In genomic region chr5:116486588-116486987, GRCh38 we compare ENCODE assay signal across 27 cellular contexts.
DNase-seq lines count a peak whose midpoint lies in the region; ATAC-seq and TF ChIP-seq lines count a peak whose summit lies in the region.
"Had no signal": no experiment of that assay in that cellular context is flagged by ENCODE, and none has a peak within 500 bp of the region (broad histone marks: within the 10 kb centered on the region; RNA-seq: fewer than 3 reads in every experiment).

No MANE protein-coding gene starts in this region.

- H3K4me1 ChIP-seq in mucosa of descending colon (ENCODE audit: low read depth) = no peaks in the 10 kb centered on the region
- no peaks in the 10 kb centered on the region for H3K4me1 ChIP-seq in colonic mucosa
- H3K4me1 ChIP-seq: upper lobe of left lung had no signal

- no peaks in the 10 kb centered on the region for H3K27me3 ChIP-seq in colonic mucosa
- H3K27me3 ChIP-seq: heart right ventricle, upper lobe of left lung had no signal

- H3K36me3 ChIP-seq in mucosa of descending colon (ENCODE audit: low read depth) = no peaks in the 10 kb centered on the region
- no peaks in the 10 kb centered on the region for H3K36me3 ChIP-seq in colonic mucosa

- H3K9me3 ChIP-seq in mucosa of descending colon (no peaks in the 10 kb centered on the region), colonic mucosa (no peaks in the 10 kb centered on the region)
- H3K9me3 ChIP-seq: heart right ventricle, upper lobe of left lung had no signal

- no peak overlapping the region for H3K9ac ChIP-seq in colonic mucosa (ENCODE audit: low read depth in 2 of 2, low read length in 2 of 2)

- DNase-seq in COR-L47 (lab: John Stamatoyannopoulos, UW) (peak; percentile 67), NCI-H69 (lab: John Stamatoyannopoulos, UW) (peak; percentile 92), mucosa of descending colon (no peak), colonic mucosa (no peak), left ventricle myocardium superior (no peak), NCI-H2227 (lab: John Stamatoyannopoulos, UW; ENCODE audit: unreplicated experiment) (no peak), NOMO-1 treated with DMSO at 0.1 percent for 48 hours (lab: John Stamatoyannopoulos, UW; ENCODE audit: unreplicated experiment) (no peak)
- DNase-seq: 8988T; activated gamma-delta T cell; activated naive CD8-positive, alpha-beta T cell treated with anti-CD3 and anti-CD28 coated beads for 36 hours; activated T-cell treated with anti-CD3 and anti-CD28 coated beads, Interleukin-2, amount 50 U/mL, for 24 hours; aorta; Calu3; cortex of kidney; DMS79 treated with DMSO at 0.1 percent for 48 hours; effector memory CD8-positive, alpha-beta T cell; GDM1; heart right ventricle; kidney; natural killer cell; NCI-H1048; T-helper 1 cell; upper lobe of left lung had no signal

- ATAC-seq in mucosa of descending colon = peak; percentile 73
- no peak for ATAC-seq in left ventricle myocardium superior
- ATAC-seq: effector memory CD8-positive, alpha-beta T cell; heart right ventricle; natural killer cell; stimulated activated memory B cell treated with anti-CD40 and anti-IgM and Interleukin-4, amounts not matched to agents 10 μg/mL and 1 μg/mL and 100 μg/mL, for 72 hours had no signal

- intact Hi-C loops in mucosa of descending colon (cut with DNase I, micrococcal nuclease) = no loop called here
- intact Hi-C loops in colonic mucosa (cut with DNase I) = loop anchor here (10.0 kb wide), 1 partner anchor 78 kb away; no protein-coding TSS in a partner anchor
- intact Hi-C loops in left ventricle myocardium superior (cut with micrococcal nuclease) = no loop called here

- TF ChIP-seq CTCF in mucosa of descending colon (IDR thresholded peaks at IDR 0.05) (no peak), colonic mucosa (IDR thresholded peaks at IDR 0.05) (no peak)

- H3K27ac ChIP-seq in cingulate gyrus (ENCODE audit: low read depth, low read length) = peak overlapping the region; percentile 42
- no peak overlapping the region for H3K27ac ChIP-seq in colonic mucosa
- H3K27ac ChIP-seq: heart right ventricle, SK-N-MC, upper lobe of left lung had no signal

- H3K4me3 ChIP-seq in mucosa of descending colon = no peak overlapping the region
- no peak overlapping the region for H3K4me3 ChIP-seq in colonic mucosa
- H3K4me3 ChIP-seq: heart right ventricle, lung, SK-N-MC, upper lobe of left lung had no signal

Comparison
In these comparisons a context has a peak if more than half of its experiments do, and no peak if none do; other contexts are left out.
1. DNase-seq: peak in COR-L47 (single experiment) and NCI-H69 (single experiment); none in mucosa of descending colon (0 of 3), colonic mucosa (single experiment), left ventricle myocardium superior (single experiment), NCI-H2227 (single experiment) and NOMO-1 treated with DMSO at 0.1 percent for 48 hours (single experiment).